7 cellular contexts compared by ENCODE assay signal in the genomic region with DNA sequence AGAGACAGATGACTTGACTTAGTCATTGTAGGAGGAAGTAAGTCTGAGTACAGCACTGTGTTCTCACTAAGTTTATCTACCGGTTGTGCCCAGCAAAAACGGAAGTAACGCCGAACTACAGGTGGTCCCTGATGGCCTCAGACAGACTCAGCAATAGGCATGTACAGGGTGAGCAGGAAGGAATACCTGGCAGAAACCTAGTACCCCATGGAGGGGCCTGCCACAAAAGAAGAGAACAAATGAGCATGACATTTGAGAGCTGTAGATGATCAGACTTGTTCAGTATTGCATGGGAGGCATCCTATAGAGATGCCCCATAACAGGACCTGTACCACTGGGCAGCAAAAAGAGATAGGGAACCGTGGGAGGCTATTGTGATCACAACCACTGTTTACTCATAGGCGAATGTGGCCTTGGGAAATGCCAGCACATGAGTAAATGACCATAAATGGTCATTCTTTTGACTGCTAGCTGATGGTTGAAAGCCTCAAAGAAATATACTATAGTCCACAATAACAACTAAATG.
A peak's percentile ranks its signal among the peaks of the same experiment; 100 is the strongest.
DNase-seq lines count a peak whose midpoint lies in the region; ATAC-seq lines count a peak whose summit lies in the region.

No MANE protein-coding gene starts in this region.

- peak in 1 of 2 experiments; percentile 47 for DNase-seq in SJSA1 (ENCODE audit: low read depth in 1 of 2, low spot score in 2 of 2)
- DNase-seq in kidney tubule cell (ENCODE audit: low spot score) = peak; percentile 16
- DNase-seq in NCI-H526 (lab: John Stamatoyannopoulos, UW) = no peak
- no peak for DNase-seq in dedifferentiated amniotic fluid mesenchymal stem cell (ENCODE audit: extremely low spot score)
- DNase-seq in mucosa of gallbladder (ENCODE audit: low spot score) = no peak

- no peaks in the 10 kb centered on the region for H3K9me3 ChIP-seq in SJSA1 (replicated peaks)

- peaks cover 53% of the 10 kb centered on the region for H3K4me1 ChIP-seq in SJSA1 (replicated peaks)

- ATAC-seq in GM19025 (IDR thresholded peaks at IDR 0.05; ENCODE audit: low read depth, unreplicated experiment) (peak; percentile 54), HG02852 (IDR thresholded peaks at IDR 0.05; ENCODE audit: unreplicated experiment) (peak; percentile 64)

- peak overlapping the region; percentile 56 for H3K27ac ChIP-seq in SJSA1

- H3K4me3 ChIP-seq in SJSA1 = no peak overlapping the region

- no peaks in the 10 kb centered on the region for H3K27me3 ChIP-seq in SJSA1 (replicated peaks)

- no peaks in the 10 kb centered on the region for H3K36me3 ChIP-seq in SJSA1
